In genomic region chr3:174355505-174355904, GRCh38 we compare ENCODE assay signal across 1 cellular context.
TF ChIP-seq lines count a peak whose summit lies in the region.

No MANE protein-coding gene starts in this region.

TF ChIP-seq in GM23338, 12 proteins besides CTCF, POLR2A, EP300 and RAD21 (continued from another document):
- TF ChIP-seq ZNF462 (CRISPR knock-in tag; IDR thresholded peaks at IDR 0.05) (no peak), JUNB (IDR thresholded peaks at IDR 0.05; ENCODE audit: unreplicated experiment) (no peak), ETS1 (IDR thresholded peaks at IDR 0.05) (no peak), STAT1 (IDR thresholded peaks at IDR 0.05; ENCODE audit: unreplicated experiment) (no peak), ZNF114 (CRISPR knock-in tag; IDR thresholded peaks at IDR 0.05) (no peak), ZNF331 (CRISPR knock-in tag; IDR thresholded peaks at IDR 0.05; ENCODE audit: low read depth) (no peak)
